8 cellular contexts compared by ENCODE assay signal in genomic region chr7:155738652-155739537, GRCh38.
DNase-seq lines count a peak whose midpoint lies in the region; ATAC-seq and TF ChIP-seq lines count a peak whose summit lies in the region.

No MANE protein-coding gene starts in this region.

- H3K36me3 Mint-ChIP-seq in activated T-helper 17 cell treated with anti-CD3 and anti-CD28 coated beads, Interleukin-2, amount 50 U/mL, for 72 hours (ENCODE audit: low read depth), result peaks cover 98% of the 10 kb centered on the region

- H3K4me3 ChIP-seq in PC-3 (ENCODE audit: low read length) (no peak overlapping the region), osteoblast (ENCODE audit: insufficient read depth, low read length) (no peak overlapping the region), tibial nerve (no peak overlapping the region)

- peak overlapping the region; percentile 77 for H3K27ac Mint-ChIP-seq in activated T-helper 17 cell treated with anti-CD3 and anti-CD28 coated beads, Interleukin-2, amount 50 U/mL, for 72 hours

- H3K27me3 ChIP-seq in PC-3 (ENCODE audit: low read length) (no peaks in the 10 kb centered on the region), osteoblast (ENCODE audit: insufficient read depth, low read length) (no peaks in the 10 kb centered on the region), tibial nerve (no peaks in the 10 kb centered on the region)

- H3K36me3 ChIP-seq in PC-3 (ENCODE audit: low read depth, low read length) (peaks cover 46% of the 10 kb centered on the region), osteoblast (ENCODE audit: insufficient read depth, low read length) (peaks cover 45% of the 10 kb centered on the region), tibial nerve (peaks cover 4 to 69% (median 12%) of the 10 kb centered on the region in 3 donors)

- POLR2A ChIA-PET in PC-3 (lab: Charles Lee; ENCODE audit: unreplicated experiment), result no interaction called here

- no peak for TF ChIP-seq EP300 in tibial nerve (IDR thresholded peaks at IDR 0.05)

- H3K4me1 Mint-ChIP-seq in activated T-helper 17 cell treated with anti-CD3 and anti-CD28 coated beads, Interleukin-2, amount 50 U/mL, for 72 hours, result peaks cover 33% of the 10 kb centered on the region

- no peaks in the 10 kb centered on the region for H3K4me1 ChIP-seq in PC-3 (ENCODE audit: insufficient read depth, low read length)
- H3K4me1 ChIP-seq in osteoblast (ENCODE audit: insufficient read depth, low read length), result no peaks in the 10 kb centered on the region
- peaks cover 0 to 19% (median 0%) of the 10 kb centered on the region in 4 donors for H3K4me1 ChIP-seq in tibial nerve

- peak overlapping the region; percentile 43 for H3K4me3 Mint-ChIP-seq in activated T-helper 17 cell treated with anti-CD3 and anti-CD28 coated beads, Interleukin-2, amount 50 U/mL, for 72 hours

- H2AFZ ChIP-seq in PC-3 (ENCODE audit: low read length), result no peak overlapping the region
- no peak overlapping the region for H2AFZ ChIP-seq in osteoblast (ENCODE audit: low read length)

- peak; percentile 9 for DNase-seq in NCI-H2029 (lab: John Stamatoyannopoulos, UW)
- no peak for DNase-seq in NCI-H2029 treated with DMSO at 0.1 percent for 48 hours (lab: John Stamatoyannopoulos, UW)
- DNase-seq in PC-3, result peak; percentile 74
- peak; percentile 78 for DNase-seq in fibroblast of the conjunctiva (ENCODE audit: low read depth)
- DNase-seq in osteoblast (ENCODE audit: insufficient read length, low spot score, missing footprints), result peak; percentile 89
- DNase-seq in tibial nerve (ENCODE audit: low spot score in 2 of 2), result peak; percentile 72 to 88

- no peaks in the 10 kb centered on the region for H3F3A ChIP-seq in PC-3 (ENCODE audit: low read length, unreplicated experiment)

- H3K27me3 Mint-ChIP-seq in activated T-helper 17 cell treated with anti-CD3 and anti-CD28 coated beads, Interleukin-2, amount 50 U/mL, for 72 hours, result no peaks in the 10 kb centered on the region

- TF ChIP-seq POLR2A in tibial nerve (IDR thresholded peaks at IDR 0.05), result no peak

- no peak overlapping the region for H3K9ac ChIP-seq in PC-3 (ENCODE audit: low read length)

- ATAC-seq in HG03432 (IDR thresholded peaks at IDR 0.05; ENCODE audit: unreplicated experiment) (peak; percentile 70), PC-3 (peak; percentile 98)
- ATAC-seq in activated T-helper 17 cell treated with anti-CD3 and anti-CD28 coated beads, Interleukin-2, amount 50 U/mL, for 72 hours (replicated peaks), result peak; percentile 48

- intact Hi-C loops in PC-3 (cut with micrococcal nuclease), result loop anchor here (1.0 to 10.0 kb wide), 4 partner anchors 29 to 814 kb away; no protein-coding TSS in a partner anchor

- H3K79me2 ChIP-seq in PC-3 (ENCODE audit: low read length) (no peaks in the 10 kb centered on the region), osteoblast (ENCODE audit: insufficient read depth, low read length) (peaks cover 15% of the 10 kb centered on the region)

- no peak overlapping the region for H3K4me2 ChIP-seq in PC-3 (ENCODE audit: low read length)
- no peak overlapping the region for H3K4me2 ChIP-seq in osteoblast (ENCODE audit: insufficient read depth, low read length)

- TF ChIP-seq CTCF in PC-3 (conservative IDR thresholded peaks at IDR 0.05; ENCODE audit: low read depth, low read length) (peak; percentile 78), osteoblast (IDR thresholded peaks at IDR 0.05; ENCODE audit: extremely low read depth, low read depth, low read length) (peak; percentile 81), tibial nerve (IDR thresholded peaks at IDR 0.05) (peak; percentile 42 to 60 (median 55))

- no peak overlapping the region for H3K27ac ChIP-seq in PC-3 (ENCODE audit: low read length)
- H3K27ac ChIP-seq in osteoblast (ENCODE audit: low read depth, low read length), result no peak overlapping the region
- H3K27ac ChIP-seq in tibial nerve, result no peak overlapping the region

- 62 to 65% methylated on average over 13 of the region's 13 CpGs for WGBS in tibial nerve, 2 donors

- H3K9me2 ChIP-seq in PC-3 (replicated peaks; ENCODE audit: low read length), result no peaks in the 10 kb centered on the region

- no TSS peak for BruUV-seq in PC-3 (replicated peaks; lab: Mats Ljungman, UMichigan)

- H3K9me3 ChIP-seq in PC-3 (ENCODE audit: low read length) (no peaks in the 10 kb centered on the region), osteoblast (ENCODE audit: low read depth, low read length) (no peaks in the 10 kb centered on the region), tibial nerve (no peaks in the 10 kb centered on the region)

- H4K20me1 ChIP-seq in PC-3 (ENCODE audit: low read length) (no peaks in the 10 kb centered on the region), osteoblast (ENCODE audit: insufficient read depth, low read length) (peaks cover 5% of the 10 kb centered on the region)

- CTCF ChIA-PET in PC-3 (lab: Charles Lee), result interaction anchor here (1.1 kb wide), 1 partner anchor 140 kb away, joined by 3 read pairs; no protein-coding TSS in a partner anchor

- no peaks in the 10 kb centered on the region for H3K9me3 Mint-ChIP-seq in activated T-helper 17 cell treated with anti-CD3 and anti-CD28 coated beads, Interleukin-2, amount 50 U/mL, for 72 hours

Comparison
In these comparisons a context has a peak if more than half of its experiments do, and no peak if none do; other contexts are left out.
1. ATAC-seq: peak in every context shown above with its lines; median percentile 98 in PC-3; 70 in HG03432; 48 in activated T-helper 17 cell treated with anti-CD3 and anti-CD28 coated beads, Interleukin-2, amount 50 U/mL, for 72 hours.